Comparison of ENCODE assay signal across 1 cellular context in the genomic region with DNA sequence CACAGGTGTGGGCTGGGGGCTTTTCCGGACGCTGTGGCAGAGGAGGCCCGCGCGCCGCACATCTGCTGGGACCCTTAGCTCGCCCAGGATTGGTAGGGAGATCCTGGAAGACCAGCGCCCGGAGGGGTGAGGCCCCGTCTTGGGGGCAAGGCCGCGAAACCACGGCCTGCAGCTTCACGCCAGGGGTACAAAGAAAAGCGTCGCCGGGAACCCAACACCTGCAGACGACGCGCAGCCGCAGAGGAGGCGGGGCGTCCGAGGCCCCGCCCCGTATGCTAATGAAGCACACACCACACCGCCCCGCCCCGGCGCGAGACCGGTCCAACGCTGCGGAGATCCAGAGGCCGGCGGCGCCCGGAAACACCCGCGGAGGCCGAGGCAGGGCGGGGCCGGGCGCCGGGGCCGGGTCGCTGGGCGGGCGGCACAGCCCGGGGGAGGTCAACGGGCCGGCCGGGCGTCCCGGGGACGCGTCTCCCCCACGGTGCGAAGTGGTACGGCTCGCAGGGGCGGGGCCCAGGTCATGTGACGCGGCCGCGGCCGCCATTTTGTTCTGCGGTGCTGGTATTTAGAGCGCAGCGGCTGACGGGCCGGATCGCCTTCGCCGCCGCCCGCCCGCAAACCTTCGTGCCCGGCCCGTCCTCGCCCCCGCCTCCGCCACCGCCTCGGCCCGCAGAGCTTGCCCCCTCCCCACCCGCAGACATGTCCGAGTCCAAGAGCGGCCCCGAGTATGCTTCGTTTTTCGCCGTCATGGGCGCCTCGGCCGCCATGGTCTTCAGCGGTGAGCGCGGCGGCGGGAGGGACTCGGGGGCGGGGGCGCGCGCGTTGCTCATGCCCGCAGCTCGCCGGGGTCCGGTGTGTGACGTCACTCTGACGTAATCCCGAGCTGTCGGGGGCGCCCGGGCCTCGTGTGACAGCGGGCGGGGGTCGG.
TF ChIP-seq lines count a peak whose summit lies in the region.

TSS of gene ATP6V0C (plus strand) at position 548 of the 928 bp plus-strand sequence. CDS start at position 700, 152 bp downstream.

TF ChIP-seq in GM12878, 131 proteins besides CTCF, POLR2A, EP300 and RAD21 (continued from another document and continues in another):
- no peak for TF ChIP-seq ZBTB11 (CRISPR knock-in tag; IDR thresholded peaks at IDR 0.05)
- TF ChIP-seq ASH2L (IDR thresholded peaks at IDR 0.05; ENCODE audit: borderline replicate concordance, low read depth), result peak; percentile 89; the same call in 1 of the 2 replicates
- peak; percentile 88; the same call in 1 of the 2 replicates for TF ChIP-seq SREBF1 (IDR thresholded peaks at IDR 0.05; ENCODE audit: low read length)
- TF ChIP-seq NFXL1 (IDR thresholded peaks at IDR 0.05; ENCODE audit: borderline replicate concordance), result 0 out of 2 replicates have a peak, but pooled peaks have one; percentile 38
- no peak for TF ChIP-seq ZNF622 (IDR thresholded peaks at IDR 0.05)
- TF ChIP-seq, protein P1, sequence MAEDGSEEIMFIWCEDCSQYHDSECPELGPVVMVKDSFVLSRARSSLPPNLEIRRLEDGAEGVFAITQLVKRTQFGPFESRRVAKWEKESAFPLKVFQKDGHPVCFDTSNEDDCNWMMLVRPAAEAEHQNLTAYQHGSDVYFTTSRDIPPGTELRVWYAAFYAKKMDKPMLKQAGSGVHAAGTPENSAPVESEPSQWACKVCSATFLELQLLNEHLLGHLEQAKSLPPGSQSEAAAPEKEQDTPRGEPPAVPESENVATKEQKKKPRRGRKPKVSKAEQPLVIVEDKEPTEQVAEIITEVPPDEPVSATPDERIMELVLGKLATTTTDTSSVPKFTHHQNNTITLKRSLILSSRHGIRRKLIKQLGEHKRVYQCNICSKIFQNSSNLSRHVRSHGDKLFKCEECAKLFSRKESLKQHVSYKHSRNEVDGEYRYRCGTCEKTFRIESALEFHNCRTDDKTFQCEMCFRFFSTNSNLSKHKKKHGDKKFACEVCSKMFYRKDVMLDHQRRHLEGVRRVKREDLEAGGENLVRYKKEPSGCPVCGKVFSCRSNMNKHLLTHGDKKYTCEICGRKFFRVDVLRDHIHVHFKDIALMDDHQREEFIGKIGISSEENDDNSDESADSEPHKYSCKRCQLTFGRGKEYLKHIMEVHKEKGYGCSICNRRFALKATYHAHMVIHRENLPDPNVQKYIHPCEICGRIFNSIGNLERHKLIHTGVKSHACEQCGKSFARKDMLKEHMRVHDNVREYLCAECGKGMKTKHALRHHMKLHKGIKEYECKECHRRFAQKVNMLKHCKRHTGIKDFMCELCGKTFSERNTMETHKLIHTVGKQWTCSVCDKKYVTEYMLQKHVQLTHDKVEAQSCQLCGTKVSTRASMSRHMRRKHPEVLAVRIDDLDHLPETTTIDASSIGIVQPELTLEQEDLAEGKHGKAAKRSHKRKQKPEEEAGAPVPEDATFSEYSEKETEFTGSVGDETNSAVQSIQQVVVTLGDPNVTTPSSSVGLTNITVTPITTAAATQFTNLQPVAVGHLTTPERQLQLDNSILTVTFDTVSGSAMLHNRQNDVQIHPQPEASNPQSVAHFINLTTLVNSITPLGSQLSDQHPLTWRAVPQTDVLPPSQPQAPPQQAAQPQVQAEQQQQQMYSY (CRISPR knock-in tag; IDR thresholded peaks at IDR 0.05), result no peak
- TF ChIP-seq TCF3 (IDR thresholded peaks at IDR 0.05; ENCODE audit: borderline replicate concordance, insufficient read depth, low read depth, low read length), result peak; percentile 59; the same call in 1 of the 2 replicates
- TF ChIP-seq STAT1 (conservative IDR thresholded peaks at IDR 0.05), result 0 out of 2 replicates have a peak, but pooled peaks have one; percentile 64
- no peak for TF ChIP-seq IRF5 (IDR thresholded peaks at IDR 0.05; ENCODE audit: borderline replicate concordance)
- TF ChIP-seq BHLHE40 (IDR thresholded peaks at IDR 0.05; ENCODE audit: borderline replicate concordance in 1 of 2, low read depth in 2 of 2, low read length in 1 of 2), result peak; percentile 93 to 99
- TF ChIP-seq, protein P2, sequence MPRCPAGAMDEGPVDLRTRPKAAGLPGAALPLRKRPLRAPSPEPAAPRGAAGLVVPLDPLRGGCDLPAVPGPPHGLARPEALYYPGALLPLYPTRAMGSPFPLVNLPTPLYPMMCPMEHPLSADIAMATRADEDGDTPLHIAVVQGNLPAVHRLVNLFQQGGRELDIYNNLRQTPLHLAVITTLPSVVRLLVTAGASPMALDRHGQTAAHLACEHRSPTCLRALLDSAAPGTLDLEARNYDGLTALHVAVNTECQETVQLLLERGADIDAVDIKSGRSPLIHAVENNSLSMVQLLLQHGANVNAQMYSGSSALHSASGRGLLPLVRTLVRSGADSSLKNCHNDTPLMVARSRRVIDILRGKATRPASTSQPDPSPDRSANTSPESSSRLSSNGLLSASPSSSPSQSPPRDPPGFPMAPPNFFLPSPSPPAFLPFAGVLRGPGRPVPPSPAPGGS (IDR thresholded peaks at IDR 0.05; ENCODE audit: borderline replicate concordance, insufficient read depth, low read depth, low read length, poor library complexity, severe bottlenecking), result no peak
- peak; percentile 99 for TF ChIP-seq KLF5 (IDR thresholded peaks at IDR 0.05; ENCODE audit: partially characterized antibody)
- no peak for TF ChIP-seq EED (IDR thresholded peaks at IDR 0.05; ENCODE audit: low read depth)
- no peak for TF ChIP-seq ESRRA (IDR thresholded peaks at IDR 0.05; ENCODE audit: low read length)
- peak; percentile 49; the same call in 1 of the 2 replicates for TF ChIP-seq BACH1 (IDR thresholded peaks at IDR 0.05; ENCODE audit: borderline replicate concordance)
- no peak for TF ChIP-seq ZBED1 (IDR thresholded peaks at IDR 0.05; ENCODE audit: borderline replicate concordance)
- TF ChIP-seq SPI1 (IDR thresholded peaks at IDR 0.05; ENCODE audit: borderline replicate concordance, insufficient read depth, low read depth, low read length), result no peak
- peak; percentile 93 for TF ChIP-seq BCLAF1 (IDR thresholded peaks at IDR 0.05)
- TF ChIP-seq JUNB (IDR thresholded peaks at IDR 0.05), result no peak
- TF ChIP-seq, protein P3, sequence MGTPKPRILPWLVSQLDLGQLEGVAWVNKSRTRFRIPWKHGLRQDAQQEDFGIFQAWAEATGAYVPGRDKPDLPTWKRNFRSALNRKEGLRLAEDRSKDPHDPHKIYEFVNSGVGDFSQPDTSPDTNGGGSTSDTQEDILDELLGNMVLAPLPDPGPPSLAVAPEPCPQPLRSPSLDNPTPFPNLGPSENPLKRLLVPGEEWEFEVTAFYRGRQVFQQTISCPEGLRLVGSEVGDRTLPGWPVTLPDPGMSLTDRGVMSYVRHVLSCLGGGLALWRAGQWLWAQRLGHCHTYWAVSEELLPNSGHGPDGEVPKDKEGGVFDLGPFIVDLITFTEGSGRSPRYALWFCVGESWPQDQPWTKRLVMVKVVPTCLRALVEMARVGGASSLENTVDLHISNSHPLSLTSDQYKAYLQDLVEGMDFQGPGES (IDR thresholded peaks at IDR 0.05), result no peak
- no peak for TF ChIP-seq ZNF217 (IDR thresholded peaks at IDR 0.05)
- no peak for TF ChIP-seq ELK1 (IDR thresholded peaks at IDR 0.05; ENCODE audit: low read depth, low read length)
- TF ChIP-seq HDAC6 (IDR thresholded peaks at IDR 0.05; ENCODE audit: unreplicated experiment), result peak; percentile 87
- peak; percentile 53 for TF ChIP-seq MXI1 (IDR thresholded peaks at IDR 0.05; ENCODE audit: low read depth, low read length)
- TF ChIP-seq CHD4 (IDR thresholded peaks at IDR 0.05), result no peak
- peak; percentile 87 for TF ChIP-seq TAF1 (IDR thresholded peaks at IDR 0.05; ENCODE audit: borderline replicate concordance, low read depth, low read length)
- TF ChIP-seq PAX5 (IDR thresholded peaks at IDR 0.05; ENCODE audit: borderline replicate concordance, low read depth, low read length), result no peak
- TF ChIP-seq TCF12 (IDR thresholded peaks at IDR 0.05; ENCODE audit: low read depth, low read length), result peak; percentile 61; the same call in 1 of the 2 replicates
- TF ChIP-seq, protein P4, sequence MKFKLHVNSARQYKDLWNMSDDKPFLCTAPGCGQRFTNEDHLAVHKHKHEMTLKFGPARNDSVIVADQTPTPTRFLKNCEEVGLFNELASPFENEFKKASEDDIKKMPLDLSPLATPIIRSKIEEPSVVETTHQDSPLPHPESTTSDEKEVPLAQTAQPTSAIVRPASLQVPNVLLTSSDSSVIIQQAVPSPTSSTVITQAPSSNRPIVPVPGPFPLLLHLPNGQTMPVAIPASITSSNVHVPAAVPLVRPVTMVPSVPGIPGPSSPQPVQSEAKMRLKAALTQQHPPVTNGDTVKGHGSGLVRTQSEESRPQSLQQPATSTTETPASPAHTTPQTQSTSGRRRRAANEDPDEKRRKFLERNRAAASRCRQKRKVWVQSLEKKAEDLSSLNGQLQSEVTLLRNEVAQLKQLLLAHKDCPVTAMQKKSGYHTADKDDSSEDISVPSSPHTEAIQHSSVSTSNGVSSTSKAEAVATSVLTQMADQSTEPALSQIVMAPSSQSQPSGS (IDR thresholded peaks at IDR 0.05; ENCODE audit: low read length), result no peak
- TF ChIP-seq ETV6 (conservative IDR thresholded peaks at IDR 0.05 in 1 of 2, IDR thresholded peaks at IDR 0.05 in 1 of 2; ENCODE audit: borderline replicate concordance in 1 of 2, low read depth in 1 of 2), result no peak
- no peak for TF ChIP-seq YBX1 (IDR thresholded peaks at IDR 0.05)
- TF ChIP-seq SMAD5 (IDR thresholded peaks at IDR 0.05; ENCODE audit: low read depth), result peak; percentile 65; the same call in 1 of the 2 replicates
- peak; percentile 82; the same call in 1 of the 2 replicates for TF ChIP-seq POLR2AphosphoS2 (IDR thresholded peaks at IDR 0.05; ENCODE audit: low read depth, low read length)
- TF ChIP-seq NFIC (IDR thresholded peaks at IDR 0.05; ENCODE audit: low read depth, low read length), result no peak
- TF ChIP-seq FOXM1 (IDR thresholded peaks at IDR 0.05; ENCODE audit: low read depth, low read length), result no peak
- TF ChIP-seq RAD51 (IDR thresholded peaks at IDR 0.05), result peak; percentile 51; the same call in 1 of the 2 replicates
- TF ChIP-seq CEBPB (IDR thresholded peaks at IDR 0.05; ENCODE audit: borderline replicate concordance in 1 of 2, low read depth in 2 of 2, low read length in 2 of 2), result no peak
- TF ChIP-seq EZH2 (IDR thresholded peaks at IDR 0.05; ENCODE audit: borderline replicate concordance, control insufficient read depth, low read depth, low read length), result no peak
- no peak for TF ChIP-seq ZZZ3 (IDR thresholded peaks at IDR 0.05; ENCODE audit: control insufficient read depth, insufficient read length, low read depth)
- no peak for TF ChIP-seq CBX3 (IDR thresholded peaks at IDR 0.05; ENCODE audit: borderline replicate concordance, low read depth)
- no peak for TF ChIP-seq RFX5 (IDR thresholded peaks at IDR 0.05; ENCODE audit: low read depth, low read length)
- no peak for TF ChIP-seq IRF4 (IDR thresholded peaks at IDR 0.05; ENCODE audit: low read depth, low read length)
- TF ChIP-seq MEF2A (IDR thresholded peaks at IDR 0.05; ENCODE audit: insufficient read depth, low read depth, low read length), result 0 out of 2 replicates have a peak, but pooled peaks have one; percentile 4
